ENCODE assay signal across 26 cellular contexts in the genomic region with DNA sequence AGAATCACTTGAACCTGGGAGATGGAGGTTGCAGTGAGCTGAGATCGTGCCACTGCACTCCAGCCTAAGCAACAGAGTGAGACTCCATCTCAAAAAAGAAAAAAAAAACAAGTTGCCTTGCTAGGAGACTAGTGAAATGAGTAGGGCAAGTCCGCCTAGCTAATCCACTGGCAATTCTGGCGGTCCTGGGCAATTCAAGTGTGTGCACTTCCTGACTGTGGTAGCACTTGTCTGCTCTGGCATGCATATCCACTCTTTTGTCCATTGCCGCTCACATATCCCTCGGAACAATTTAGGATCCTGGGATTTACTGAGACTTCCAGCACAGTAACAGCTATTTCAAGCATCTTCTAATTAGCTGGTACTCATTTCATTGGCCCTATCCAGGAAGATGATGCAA.
"Had no signal": no experiment of that assay in that cellular context is flagged by ENCODE, and none has a peak within 500 bp of the region (broad histone marks: within the 10 kb centered on the region; RNA-seq: fewer than 3 reads in every experiment).

No MANE protein-coding gene starts in this region.

- H3K4me1 ChIP-seq: suprapubic skin, uterus had no signal

- H3K27me3 ChIP-seq: ovary, suprapubic skin, tibial nerve, uterus had no signal

- ATAC-seq: natural killer cell treated with Interleukin-12 subunit alpha and Interleukin-12 subunit beta and Interleukin-15 and Interleukin-18, amount 100 ng/mL, for 72 hours; right cardiac atrium; sciatic nerve; stimulated activated naive B cell treated with anti-CD40 and anti-IgM and Interleukin-4, amounts not matched to agents 10 μg/mL and 1 μg/mL and 100 μg/mL, for 72 hours had no signal

- H3K27me3 Mint-ChIP-seq: naive B cell; natural killer cell treated with Interleukin-12 subunit alpha and Interleukin-12 subunit beta and Interleukin-15 and Interleukin-18, amount 100 ng/mL, for 72 hours; progenitor cell of endocrine pancreas; stimulated activated naive B cell treated with anti-CD40 and anti-IgM and Interleukin-4, amounts not matched to agents 10 μg/mL and 1 μg/mL and 100 μg/mL, for 72 hours; stimulated activated naive CD8-positive, alpha-beta T cell treated with anti-CD3 and anti-CD28 coated beads, Interleukin-15, Interleukin-2, amounts not matched to agents 100 ng/mL and 50 ng/mL, for 24 hours; type B pancreatic cell had no signal

- FAIRE-seq: islet of Langerhans had no signal

- H3K4me3 Mint-ChIP-seq: immature natural killer cell; mesothelial cell of epicardium; naive B cell; natural killer cell treated with Interleukin-12 subunit alpha and Interleukin-12 subunit beta and Interleukin-15 and Interleukin-18, amount 100 ng/mL, for 72 hours; stimulated activated naive B cell treated with anti-CD40 and anti-IgM and Interleukin-4, amounts not matched to agents 10 μg/mL and 1 μg/mL and 100 μg/mL, for 72 hours; stimulated activated naive CD8-positive, alpha-beta T cell treated with anti-CD3 and anti-CD28 coated beads, Interleukin-15, Interleukin-2, amounts not matched to agents 100 ng/mL and 50 ng/mL, for 24 hours; type B pancreatic cell had no signal

- H3K4me1 Mint-ChIP-seq: immature natural killer cell; mesothelial cell of epicardium; naive B cell; stimulated activated naive B cell treated with anti-CD40 and anti-IgM and Interleukin-4, amounts not matched to agents 10 μg/mL and 1 μg/mL and 100 μg/mL, for 72 hours had no signal

- H3K27ac ChIP-seq: left ventricle myocardium inferior, ovary, skin epidermis, suprapubic skin, thoracic aorta, tibial nerve, uterus had no signal

- H3K36me3 Mint-ChIP-seq: mesothelial cell of epicardium; naive B cell; natural killer cell treated with Interleukin-12 subunit alpha and Interleukin-12 subunit beta and Interleukin-15 and Interleukin-18, amount 100 ng/mL, for 72 hours; stimulated activated naive B cell treated with anti-CD40 and anti-IgM and Interleukin-4, amounts not matched to agents 10 μg/mL and 1 μg/mL and 100 μg/mL, for 72 hours; type B pancreatic cell had no signal

- H3K4me3 ChIP-seq: left ventricle myocardium inferior, lung, ovary, skin epidermis, suprapubic skin, thoracic aorta, tibial nerve, uterus had no signal

- H3K9me3 ChIP-seq: left ventricle myocardium inferior, ovary, suprapubic skin, thoracic aorta, tibial nerve, uterus had no signal

- H3K27ac Mint-ChIP-seq: immature natural killer cell; mesothelial cell of epicardium; naive B cell; natural killer cell treated with Interleukin-12 subunit alpha and Interleukin-12 subunit beta and Interleukin-15 and Interleukin-18, amount 100 ng/mL, for 72 hours; progenitor cell of endocrine pancreas; stimulated activated naive B cell treated with anti-CD40 and anti-IgM and Interleukin-4, amounts not matched to agents 10 μg/mL and 1 μg/mL and 100 μg/mL, for 72 hours; stimulated activated naive CD8-positive, alpha-beta T cell treated with anti-CD3 and anti-CD28 coated beads, Interleukin-15, Interleukin-2, amounts not matched to agents 100 ng/mL and 50 ng/mL, for 24 hours; type B pancreatic cell had no signal

- H3K36me3 ChIP-seq: left ventricle myocardium inferior, ovary, suprapubic skin, thoracic aorta, tibial nerve, uterus had no signal

- H3K9me3 Mint-ChIP-seq: mesothelial cell of epicardium; stimulated activated naive B cell treated with anti-CD40 and anti-IgM and Interleukin-4, amounts not matched to agents 10 μg/mL and 1 μg/mL and 100 μg/mL, for 72 hours; stimulated activated naive CD8-positive, alpha-beta T cell treated with anti-CD3 and anti-CD28 coated beads, Interleukin-15, Interleukin-2, amounts not matched to agents 100 ng/mL and 50 ng/mL, for 24 hours; type B pancreatic cell had no signal

- DNase-seq: hypothalamus; immature natural killer cell; left ventricle myocardium inferior; mesendoderm; naive B cell; ovary; retina; right cardiac atrium; stimulated activated CD4-positive, alpha-beta T cell treated with anti-CD3 and anti-CD28 coated beads, Interleukin-12 subunit alpha, Interleukin-12 subunit beta, amount 100 ng/mL, for 4 hours; stimulated activated CD4-positive, alpha-beta T cell treated with anti-CD3 and anti-CD28 coated beads, Interleukin-15, amount 100 ng/mL, for 24 hours; stimulated activated CD4-positive, alpha-beta T cell treated with anti-CD3 and anti-CD28 coated beads, Interleukin-2, amount 100 ng/mL, for 24 hours; stimulated activated CD4-positive, alpha-beta T cell treated with anti-CD3 and anti-CD28 coated beads, Interleukin-4, amount 100 ng/mL, for 1 hour; stimulated activated naive B cell treated with anti-CD40 and anti-IgM and Interleukin-4, amounts not matched to agents 10 μg/mL and 1 μg/mL and 100 μg/mL, for 72 hours; uterus had no signal
